Comparison of ENCODE assay signal across 10 cellular contexts in genomic region chr19:49875177-49875576, GRCh38. TPM values are rescaled to one million over a fixed set of nuclear protein-coding genes. Genes with fewer than 3 reads are reported as not detected.
DNase-seq lines count a peak whose midpoint lies in the region; ATAC-seq, FAIRE-seq and TF ChIP-seq lines count a peak whose summit lies in the region.
"Had no signal": no experiment of that assay in that cellular context is flagged by ENCODE, and none has a peak within 500 bp of the region (broad histone marks: within the 10 kb centered on the region; RNA-seq: fewer than 3 reads in every experiment).

No MANE protein-coding gene starts in this region.

- H3K36me3 ChIP-seq in GM23338 (ENCODE audit: insufficient read depth) (0 out of 2 replicates have a peak, but pooled peaks cover 12% of the 10 kb centered on the region), hepatocyte (replicated peaks; ENCODE audit: insufficient read depth, low read depth) (no peaks in the 10 kb centered on the region), spleen (peaks cover 3 to 58% (median 11%) of the 10 kb centered on the region in 6 donors)

- H3K4me3 ChIP-seq in GM23338 (peak overlapping the region; percentile 63), hepatocyte (peak overlapping the region; percentile 69), spleen (peak overlapping the region in 4 of 8 donors; percentile 79 to 87 (median 86))

- peak overlapping the region; percentile 65; the same call in 1 of the 2 replicates for H3K27ac Mint-ChIP-seq in GM23338
- H3K27ac Mint-ChIP-seq in activated T-helper 1 cell treated with anti-CD3 and anti-CD28 coated beads, Interleukin-12 subunit alpha, Interleukin-12 subunit beta, Interleukin-2, Interleukin-4 antibody, amounts not matched to agents 30 ng/mL and 10 ng/mL and 1 ng/mL, durations not matched to agents 14 hours and 24 hours and 36 hours, result peak overlapping the region; percentile 40
- H3K27ac Mint-ChIP-seq: activated naive CD4-positive, alpha-beta T cell treated with anti-CD3 and anti-CD28 coated beads, Interleukin-2, amount 10 ng/mL, durations not matched to agents 7 days and 5 days had no signal

- H3K27me3 Mint-ChIP-seq in GM23338 (ENCODE audit: insufficient read depth, low read depth, poor library complexity), result peaks cover 18% of the 10 kb centered on the region
- H3K27me3 Mint-ChIP-seq in activated T-helper 1 cell treated with anti-CD3 and anti-CD28 coated beads, Interleukin-12 subunit alpha, Interleukin-12 subunit beta, Interleukin-2, Interleukin-4 antibody, amounts not matched to agents 30 ng/mL and 10 ng/mL and 1 ng/mL, durations not matched to agents 14 hours and 24 hours and 36 hours (ENCODE audit: insufficient read depth), result no peaks in the 10 kb centered on the region
- H3K27me3 Mint-ChIP-seq: activated naive CD4-positive, alpha-beta T cell treated with anti-CD3 and anti-CD28 coated beads, Interleukin-2, amount 10 ng/mL, durations not matched to agents 7 days and 5 days had no signal

- FAIRE-seq in frontal cortex (lab: Jason Lieb, UNC), result no peak

- H4K20me1 ChIP-seq in GM23338 (replicated peaks; ENCODE audit: insufficient read depth), result peaks cover under 1% of the 10 kb centered on the region
- H4K20me1 ChIP-seq in hepatocyte (ENCODE audit: insufficient read depth, poor library complexity, severe bottlenecking), result no peaks in the 10 kb centered on the region

- no peak overlapping the region for H3K27ac ChIP-seq in GM23338 (ENCODE audit: low read depth)
- peak overlapping the region; percentile 96 for H3K27ac ChIP-seq in hepatocyte
- peak overlapping the region in 6 of 8 donors; percentile 96 to 100 (median 99) for H3K27ac ChIP-seq in spleen

- H3K4me2 ChIP-seq in GM23338 (peak overlapping the region; percentile 95), hepatocyte (peak overlapping the region; percentile 90)

- TF ChIP-seq CTCF in GM23338 (conservative IDR thresholded peaks at IDR 0.05; ENCODE audit: low read depth in 2 of 2) (no peak), hepatocyte (IDR thresholded peaks at IDR 0.05; ENCODE audit: poor library complexity) (no peak), spleen (IDR thresholded peaks at IDR 0.05 in 8 of 11, conservative IDR thresholded peaks at IDR 0.05 in 3 of 11) (no peak)

- TF ChIP-seq POLR2A in spleen (IDR thresholded peaks at IDR 0.05), result no peak

- no peak for ATAC-seq in GM23338

- H3K4me3 Mint-ChIP-seq in GM23338, result no peak overlapping the region
- H3K4me3 Mint-ChIP-seq in activated T-helper 1 cell treated with anti-CD3 and anti-CD28 coated beads, Interleukin-12 subunit alpha, Interleukin-12 subunit beta, Interleukin-2, Interleukin-4 antibody, amounts not matched to agents 30 ng/mL and 10 ng/mL and 1 ng/mL, durations not matched to agents 14 hours and 24 hours and 36 hours, result no peak overlapping the region
- H3K4me3 Mint-ChIP-seq: activated naive CD4-positive, alpha-beta T cell treated with anti-CD3 and anti-CD28 coated beads, Interleukin-2, amount 10 ng/mL, durations not matched to agents 7 days and 5 days had no signal

- H3K27me3 ChIP-seq in GM23338 (ENCODE audit: insufficient read depth) (no peaks in the 10 kb centered on the region), hepatocyte (no peaks in the 10 kb centered on the region), spleen (replicated peaks in 1 of 7) (no peaks in the 10 kb centered on the region)

- H2AFZ ChIP-seq in GM23338 (no peak overlapping the region), hepatocyte (no peak overlapping the region)

- no peak for DNase-seq in GM23338 (ENCODE audit: low spot score)
- no peak for DNase-seq in activated T-helper 1 cell treated with anti-CD3 and anti-CD28 coated beads, Interleukin-12 subunit alpha, Interleukin-12 subunit beta, Interleukin-2, Interleukin-4 antibody, amounts not matched to agents 30 ng/mL and 10 ng/mL and 1 ng/mL, durations not matched to agents 14 hours and 24 hours and 36 hours (ENCODE audit: low spot score)
- no peak for DNase-seq in hepatocyte (ENCODE audit: low spot score)
- no peak for DNase-seq in spleen
- no peak for DNase-seq in germinal center (ENCODE audit: low spot score)
- DNase-seq in frontal cortex (ENCODE audit: low spot score in 2 of 2), result no peak
- no peak for DNase-seq in NCI-H69 (lab: John Stamatoyannopoulos, UW)
- DNase-seq in DMS79 treated with DMSO at 0.1 percent for 48 hours (lab: John Stamatoyannopoulos, UW), result no peak
- DNase-seq: activated naive CD4-positive, alpha-beta T cell treated with anti-CD3 and anti-CD28 coated beads, Interleukin-2, amount 10 ng/mL, durations not matched to agents 7 days and 5 days; NCI-H2029 had no signal

- H3K79me2 ChIP-seq in GM23338 (replicated peaks; ENCODE audit: insufficient read depth) (peaks cover 38% of the 10 kb centered on the region), hepatocyte (peaks cover 47% of the 10 kb centered on the region)

- no peaks in the 10 kb centered on the region; the same call in 2 of the 3 replicates for H3K9me3 Mint-ChIP-seq in GM23338
- no peaks in the 10 kb centered on the region for H3K9me3 Mint-ChIP-seq in activated T-helper 1 cell treated with anti-CD3 and anti-CD28 coated beads, Interleukin-12 subunit alpha, Interleukin-12 subunit beta, Interleukin-2, Interleukin-4 antibody, amounts not matched to agents 30 ng/mL and 10 ng/mL and 1 ng/mL, durations not matched to agents 14 hours and 24 hours and 36 hours
- H3K9me3 Mint-ChIP-seq: activated naive CD4-positive, alpha-beta T cell treated with anti-CD3 and anti-CD28 coated beads, Interleukin-2, amount 10 ng/mL, durations not matched to agents 7 days and 5 days had no signal

- WGBS in hepatocyte (ENCODE audit: low lambda C conversion rate, missing lambda C conversion rate), result 87% methylated on average over 4 of the region's 4 CpGs
- 88 to 91% (median 91%) methylated on average over 4 of the region's 4 CpGs for WGBS in spleen, 5 donors

- H3K4me1 Mint-ChIP-seq in GM23338, result peaks cover 29% of the 10 kb centered on the region
- peaks cover 44% of the 10 kb centered on the region for H3K4me1 Mint-ChIP-seq in activated T-helper 1 cell treated with anti-CD3 and anti-CD28 coated beads, Interleukin-12 subunit alpha, Interleukin-12 subunit beta, Interleukin-2, Interleukin-4 antibody, amounts not matched to agents 30 ng/mL and 10 ng/mL and 1 ng/mL, durations not matched to agents 14 hours and 24 hours and 36 hours (ENCODE audit: low read depth)

- peaks cover 21% of the 10 kb centered on the region; the same call in 1 of the 2 replicates for H3F3A ChIP-seq in GM23338 (replicated peaks; ENCODE audit: low read depth)

- peaks cover 33% of the 10 kb centered on the region for H3K36me3 Mint-ChIP-seq in GM23338 (ENCODE audit: low read depth)
- peaks cover 15% of the 10 kb centered on the region for H3K36me3 Mint-ChIP-seq in activated T-helper 1 cell treated with anti-CD3 and anti-CD28 coated beads, Interleukin-12 subunit alpha, Interleukin-12 subunit beta, Interleukin-2, Interleukin-4 antibody, amounts not matched to agents 30 ng/mL and 10 ng/mL and 1 ng/mL, durations not matched to agents 14 hours and 24 hours and 36 hours (ENCODE audit: low read depth)

- no peaks in the 10 kb centered on the region for H3K9me2 ChIP-seq in GM23338 (ENCODE audit: insufficient read depth)
- no peaks in the 10 kb centered on the region for H3K9me2 ChIP-seq in hepatocyte (replicated peaks; ENCODE audit: insufficient read depth)

- H3K4me1 ChIP-seq in GM23338 (ENCODE audit: insufficient read depth) (peaks cover 21% of the 10 kb centered on the region; the same call in 1 of the 2 replicates), hepatocyte (ENCODE audit: insufficient read depth) (peaks cover 13% of the 10 kb centered on the region), spleen (peaks cover 16 to 80% (median 43%) of the 10 kb centered on the region in 6 donors)

- intact Hi-C loops in activated T-helper 1 cell treated with anti-CD3 and anti-CD28 coated beads, Interleukin-12 subunit alpha, Interleukin-12 subunit beta, Interleukin-2, Interleukin-4 antibody, amounts not matched to agents 30 ng/mL and 10 ng/mL and 1 ng/mL, durations not matched to agents 14 hours and 24 hours and 36 hours (cut with micrococcal nuclease), result loop anchor here (5.0 kb wide), 1 partner anchor 107 kb away; no protein-coding TSS in a partner anchor
- intact Hi-C loops in spleen (cut with DNase I; ENCODE audit: low total_unique reads), result no loop called here

- no peaks in the 10 kb centered on the region for H3K9me3 ChIP-seq in hepatocyte (ENCODE audit: low read depth)
- H3K9me3 ChIP-seq in spleen, result no peaks in the 10 kb centered on the region

RNA-seq across cellular contexts. Expression of gene AKT1S1, which starts 2.0 kb away (rescaled TPM):
- 15.7 and 21.5 TPM in 2 replicates for total RNA-seq in GM23338 (2014; rRNA removed; shearing (Covaris generic))
- polyA plus RNA-seq in GM23338 (2016; fragmentation: Nextera tagmentation; extraction: Ambion mirVana), result 28.0 and 28.6 TPM in 2 replicates
- total RNA-seq in activated T-helper 1 cell treated with anti-CD3 and anti-CD28 coated beads, Interleukin-12 subunit alpha, Interleukin-12 subunit beta, Interleukin-2, Interleukin-4 antibody, amounts not matched to agents 30 ng/mL and 10 ng/mL and 1 ng/mL, durations not matched to agents 14 hours and 24 hours and 36 hours, result 32.1 and 32.2 TPM in 2 replicates
- 15.6 and 16.3 TPM in 2 replicates for total RNA-seq in hepatocyte
- polyA plus RNA-seq in hepatocyte, result 73.0 and 74.5 TPM in 2 replicates
- 10 to 100 TPM in 6 of 7 donors, 1 to 10 TPM in 1; 8.7 to 27.8 (median 20.1) TPM for total RNA-seq in spleen
- 10 to 100 TPM; 11.6 to 24.8 (median 13.9) TPM for polyA plus RNA-seq in spleen
- total RNA-seq in frontal cortex, result 4.1 TPM

RNA-seq across cellular contexts. Expression of gene TBC1D17, which starts 2.3 kb away (rescaled TPM):
- 12.1 and 19.3 TPM in 2 replicates for total RNA-seq in GM23338 (2014; rRNA removed; shearing (Covaris generic))
- 39.5 and 43.1 TPM in 2 replicates for polyA plus RNA-seq in GM23338 (2016; fragmentation: Nextera tagmentation; extraction: Ambion mirVana)
- 38.7 and 41.8 TPM in 2 replicates for total RNA-seq in activated T-helper 1 cell treated with anti-CD3 and anti-CD28 coated beads, Interleukin-12 subunit alpha, Interleukin-12 subunit beta, Interleukin-2, Interleukin-4 antibody, amounts not matched to agents 30 ng/mL and 10 ng/mL and 1 ng/mL, durations not matched to agents 14 hours and 24 hours and 36 hours
- total RNA-seq in hepatocyte, result 10.7 and 13.4 TPM in 2 replicates
- polyA plus RNA-seq in hepatocyte, result 52.8 and 55.1 TPM in 2 replicates
- 10 to 100 TPM; 26.8 to 53.5 (median 38.2) TPM for total RNA-seq in spleen
- 10 to 100 TPM; 20.8 to 39.8 (median 34.9) TPM for polyA plus RNA-seq in spleen
- 5.7 TPM for total RNA-seq in frontal cortex

RNA-seq across cellular contexts. Expression of gene PNKP, which starts 7.8 kb away (rescaled TPM):
- 81.4 and 99.6 TPM in 2 replicates for total RNA-seq in GM23338 (2014; rRNA removed; shearing (Covaris generic))
- 109 and 112 TPM in 2 replicates for polyA plus RNA-seq in GM23338 (2016; fragmentation: Nextera tagmentation; extraction: Ambion mirVana)
- 138 and 141 TPM in 2 replicates for total RNA-seq in activated T-helper 1 cell treated with anti-CD3 and anti-CD28 coated beads, Interleukin-12 subunit alpha, Interleukin-12 subunit beta, Interleukin-2, Interleukin-4 antibody, amounts not matched to agents 30 ng/mL and 10 ng/mL and 1 ng/mL, durations not matched to agents 14 hours and 24 hours and 36 hours
- total RNA-seq in hepatocyte, result 16.1 and 27.0 TPM in 2 replicates
- polyA plus RNA-seq in hepatocyte, result 68.6 and 84.4 TPM in 2 replicates
- 100 to 1,000 TPM in 5 of 7 donors, 10 to 100 TPM in 2; 80.9 to 203 (median 111) TPM for total RNA-seq in spleen
- polyA plus RNA-seq in spleen, result 100 to 1,000 TPM in 1 of 3 donors, 10 to 100 TPM in 2; 36.6 to 135 (median 66.2) TPM
- 23.2 TPM for total RNA-seq in frontal cortex

RNA-seq across cellular contexts. Expression of gene IL4I1, which starts 21.5 kb away (rescaled TPM):
- total RNA-seq in GM23338 (2014; rRNA removed; shearing (Covaris generic)), result 0.50 and 0.69 TPM in 2 replicates
- polyA plus RNA-seq in GM23338 (2016; fragmentation: Nextera tagmentation; extraction: Ambion mirVana) (0.57 and 0.60 TPM in 2 replicates), hepatocyte (0.33 and 0.97 TPM in 2 replicates), spleen (1 to 10 TPM; 3.9 to 9.3 (median 6.4) TPM)
- 50.0 and 51.5 TPM in 2 replicates for total RNA-seq in activated T-helper 1 cell treated with anti-CD3 and anti-CD28 coated beads, Interleukin-12 subunit alpha, Interleukin-12 subunit beta, Interleukin-2, Interleukin-4 antibody, amounts not matched to agents 30 ng/mL and 10 ng/mL and 1 ng/mL, durations not matched to agents 14 hours and 24 hours and 36 hours
- total RNA-seq in hepatocyte (0.12 and 0.60 TPM in 2 replicates), spleen (10 to 100 TPM in 1 of 7 donors, 1 to 10 TPM in 6; 1.1 to 20.2 (median 2.8) TPM), frontal cortex (0.41 TPM)

RNA-seq across cellular contexts. Expression of gene PTOV1, which starts 24.2 kb away (rescaled TPM):
- 194 and 209 TPM in 2 replicates for total RNA-seq in GM23338 (2014; rRNA removed; shearing (Covaris generic))
- 188 and 225 TPM in 2 replicates for polyA plus RNA-seq in GM23338 (2016; fragmentation: Nextera tagmentation; extraction: Ambion mirVana)
- total RNA-seq in activated T-helper 1 cell treated with anti-CD3 and anti-CD28 coated beads, Interleukin-12 subunit alpha, Interleukin-12 subunit beta, Interleukin-2, Interleukin-4 antibody, amounts not matched to agents 30 ng/mL and 10 ng/mL and 1 ng/mL, durations not matched to agents 14 hours and 24 hours and 36 hours, result 107 and 113 TPM in 2 replicates
- total RNA-seq in hepatocyte, result 76.4 and 114 TPM in 2 replicates
- 294 and 305 TPM in 2 replicates for polyA plus RNA-seq in hepatocyte
- total RNA-seq in spleen, result 100 to 1,000 TPM in 3 of 7 donors, 10 to 100 TPM in 4; 69.6 to 127 (median 98.4) TPM
- polyA plus RNA-seq in spleen, result 100 to 1,000 TPM in 1 of 3 donors, 10 to 100 TPM in 2; 61.4 to 120 (median 70.9) TPM
- total RNA-seq in frontal cortex, result 109 TPM
